Comparison of ENCODE assay signal across 24 cellular contexts in the genomic region with DNA sequence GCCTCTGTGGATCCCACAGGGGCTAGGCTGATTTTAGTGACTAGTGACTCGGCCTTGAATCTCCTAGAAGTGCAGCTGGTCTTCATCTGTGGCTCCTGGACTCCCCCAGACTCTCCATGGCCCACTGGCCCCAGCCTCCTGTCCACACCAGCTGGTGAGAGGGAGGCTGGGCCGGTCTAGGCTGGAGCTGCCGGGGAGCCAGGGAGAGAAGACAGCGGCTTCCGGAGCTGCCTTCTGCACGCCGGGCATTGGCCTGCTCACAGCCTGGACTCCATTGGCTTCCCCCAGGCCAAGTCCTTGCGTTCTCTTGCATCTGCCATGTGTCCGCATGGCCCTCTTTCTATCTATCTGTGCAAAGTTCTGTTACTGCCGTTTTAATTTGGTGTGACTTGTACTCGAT.
"Had no signal": no experiment of that assay in that cellular context is flagged by ENCODE, and none has a peak within 500 bp of the region (broad histone marks: within the 10 kb centered on the region; RNA-seq: fewer than 3 reads in every experiment).

No MANE protein-coding gene starts in this region.

- H3K27ac ChIP-seq: brain microvascular endothelial cell, epithelial cell of prostate had no signal

- H3K36me3 ChIP-seq: brain microvascular endothelial cell had no signal

- H3K27me3 ChIP-seq: brain microvascular endothelial cell had no signal

- ATAC-seq: activated CD4-positive, alpha-beta T cell treated with anti-CD3 and anti-CD28 coated beads for 36 hours; activated CD8-positive, alpha-beta memory T cell treated with anti-CD3 and anti-CD28 coated beads, Interleukin-2, amount 10 ng/mL, durations not matched to agents 7 days and 5 days; activated CD8-positive, alpha-beta T cell treated with anti-CD3 and anti-CD28 coated beads, Interleukin-2, amount 10 ng/mL, durations not matched to agents 7 days and 5 days; activated T-cell treated with anti-CD3 and anti-CD28 coated beads, Interleukin-2, amount 50 U/mL, for 72 hours; effector memory CD8-positive, alpha-beta T cell had no signal

- DNase-seq: activated CD4-positive, alpha-beta memory T cell treated with anti-CD3 and anti-CD28 coated beads for 36 hours; activated CD4-positive, alpha-beta T cell treated with anti-CD3 and anti-CD28 coated beads for 36 hours; activated CD4-positive, alpha-beta T cell treated with anti-CD3 and anti-CD28 coated beads, Interleukin-2, amount 10 ng/mL, durations not matched to agents 24 days and 14 days; activated CD4-positive, CD25-positive, alpha-beta regulatory T cell; activated CD4-positive, CD25-positive, alpha-beta regulatory T cell treated with anti-CD3 and anti-CD28 coated beads, Interleukin-2, amount 50 U/mL, for 72 hours; activated CD8-positive, alpha-beta memory T cell treated with anti-CD3 and anti-CD28 coated beads, Interleukin-2, amount 10 ng/mL, durations not matched to agents 7 days and 5 days; activated CD8-positive, alpha-beta memory T cell treated with anti-CD3 and anti-CD28 coated beads, Interleukin-2, amount 50 U/mL, for 4 hours; activated CD8-positive, alpha-beta T cell treated with anti-CD3 and anti-CD28 coated beads, Interleukin-2, amount 10 ng/mL, durations not matched to agents 7 days and 5 days; activated gamma-delta T cell; activated naive CD4-positive, alpha-beta T cell; activated naive CD4-positive, alpha-beta T cell treated with anti-CD3 and anti-CD28 coated beads, Interleukin-2, amount 10 ng/mL, durations not matched to agents 7 days and 5 days; activated T-cell treated with anti-CD3 and anti-CD28 coated beads, Interleukin-2, amount 50 U/mL, for 24 hours; activated T-cell treated with anti-CD3 and anti-CD28 coated beads, Interleukin-2, amount 50 U/mL, for 72 hours; amniotic stem cell; anterior cingulate cortex; brain microvascular endothelial cell; caudate nucleus; cortex of kidney; dermis blood vessel endothelial cell; effector CD4-positive, alpha-beta T cell; effector memory CD8-positive, alpha-beta T cell; foreskin fibroblast; T-helper 2 cell had no signal
